ENCODE assay signal across 22 cellular contexts in the genomic region with DNA sequence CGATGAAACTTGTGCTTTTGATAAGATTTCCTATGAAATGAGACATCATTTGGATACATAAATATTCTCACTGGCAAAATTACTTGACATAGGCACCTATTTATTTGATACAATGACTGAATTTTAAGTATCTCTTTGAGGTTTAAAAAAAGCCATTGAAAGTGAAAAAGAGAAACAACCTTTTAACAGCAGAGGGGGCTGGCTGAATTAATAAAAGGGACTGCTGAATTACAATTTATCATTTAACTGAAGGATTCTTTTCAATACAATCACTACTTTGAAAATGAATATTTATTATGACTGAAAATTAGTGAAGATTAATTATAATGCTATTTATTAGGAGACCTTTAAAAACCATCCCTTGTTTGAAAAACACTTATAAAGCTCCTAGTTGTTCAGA.
"Had no signal": no experiment of that assay in that cellular context is flagged by ENCODE, and none has a peak within 500 bp of the region (broad histone marks: within the 10 kb centered on the region; RNA-seq: fewer than 3 reads in every experiment).

No MANE protein-coding gene starts in this region.

- H3K36me3 Mint-ChIP-seq: activated CD4-positive, alpha-beta memory T cell treated with anti-CD3 and anti-CD28 coated beads for 36 hours; activated naive CD8-positive, alpha-beta T cell had no signal

- H3K27me3 ChIP-seq: dorsolateral prefrontal cortex, left lung, ovary, tibial artery had no signal

- ATAC-seq: left lung, psoas muscle, right cardiac atrium had no signal

- H3K9me3 Mint-ChIP-seq: activated CD4-positive, alpha-beta memory T cell treated with anti-CD3 and anti-CD28 coated beads for 36 hours; activated T-helper 1 cell treated with anti-CD3 and anti-CD28 coated beads, Interleukin-12 subunit alpha, Interleukin-12 subunit beta, Interleukin-2, Interleukin-4 antibody, amounts not matched to agents 30 ng/mL and 10 ng/mL and 1 ng/mL, durations not matched to agents 14 hours and 24 hours and 36 hours had no signal

- H3K4me3 Mint-ChIP-seq: activated CD4-positive, alpha-beta memory T cell treated with anti-CD3 and anti-CD28 coated beads for 36 hours; activated naive CD8-positive, alpha-beta T cell; activated T-helper 1 cell treated with anti-CD3 and anti-CD28 coated beads, Interleukin-12 subunit alpha, Interleukin-12 subunit beta, Interleukin-2, Interleukin-4 antibody, amounts not matched to agents 30 ng/mL and 10 ng/mL and 1 ng/mL, durations not matched to agents 14 hours and 24 hours and 36 hours; nephron progenitor cell had no signal

- H3K9me3 ChIP-seq: left lung, ovary, psoas muscle, tibial artery had no signal

- H3K27ac Mint-ChIP-seq: activated CD4-positive, alpha-beta memory T cell treated with anti-CD3 and anti-CD28 coated beads for 36 hours; activated naive CD8-positive, alpha-beta T cell; activated T-helper 1 cell treated with anti-CD3 and anti-CD28 coated beads, Interleukin-12 subunit alpha, Interleukin-12 subunit beta, Interleukin-2, Interleukin-4 antibody, amounts not matched to agents 30 ng/mL and 10 ng/mL and 1 ng/mL, durations not matched to agents 14 hours and 24 hours and 36 hours; nephron progenitor cell had no signal

- H3K4me1 ChIP-seq: left lung, psoas muscle had no signal

- DNase-seq: activated CD4-positive, alpha-beta memory T cell treated with anti-CD3 and anti-CD28 coated beads for 36 hours; activated CD4-positive, alpha-beta T cell treated with anti-CD3 and anti-CD28 coated beads for 4 hours; activated T-cell treated with anti-CD3 and anti-CD28 coated beads for 4 hours; amniotic stem cell; caudate nucleus; dorsolateral prefrontal cortex; foreskin fibroblast; kidney; left lung; mammary epithelial cell; nephron progenitor cell; ovary; psoas muscle; right cardiac atrium; stimulated activated CD4-positive, alpha-beta T cell treated with anti-CD3 and anti-CD28 coated beads, Interleukin-2, amount 100 ng/mL, for 24 hours; stimulated activated naive CD4-positive, alpha-beta T cell treated with Interleukin-2 at 50 U/mL for 16 hours; T-helper 2 cell; tibial artery; WERI-Rb-1 had no signal

- H3K36me3 ChIP-seq: left lung, ovary, tibial artery, WERI-Rb-1 had no signal

- H3K27ac ChIP-seq: dorsolateral prefrontal cortex, epithelial cell of prostate, left lung, ovary, psoas muscle, tibial artery, WERI-Rb-1 had no signal

- H3K27me3 Mint-ChIP-seq: activated CD4-positive, alpha-beta memory T cell treated with anti-CD3 and anti-CD28 coated beads for 36 hours had no signal

- H3K4me3 ChIP-seq: left lung, ovary, psoas muscle, tibial artery had no signal
